12 cellular contexts compared by ENCODE assay signal in the genomic region with DNA sequence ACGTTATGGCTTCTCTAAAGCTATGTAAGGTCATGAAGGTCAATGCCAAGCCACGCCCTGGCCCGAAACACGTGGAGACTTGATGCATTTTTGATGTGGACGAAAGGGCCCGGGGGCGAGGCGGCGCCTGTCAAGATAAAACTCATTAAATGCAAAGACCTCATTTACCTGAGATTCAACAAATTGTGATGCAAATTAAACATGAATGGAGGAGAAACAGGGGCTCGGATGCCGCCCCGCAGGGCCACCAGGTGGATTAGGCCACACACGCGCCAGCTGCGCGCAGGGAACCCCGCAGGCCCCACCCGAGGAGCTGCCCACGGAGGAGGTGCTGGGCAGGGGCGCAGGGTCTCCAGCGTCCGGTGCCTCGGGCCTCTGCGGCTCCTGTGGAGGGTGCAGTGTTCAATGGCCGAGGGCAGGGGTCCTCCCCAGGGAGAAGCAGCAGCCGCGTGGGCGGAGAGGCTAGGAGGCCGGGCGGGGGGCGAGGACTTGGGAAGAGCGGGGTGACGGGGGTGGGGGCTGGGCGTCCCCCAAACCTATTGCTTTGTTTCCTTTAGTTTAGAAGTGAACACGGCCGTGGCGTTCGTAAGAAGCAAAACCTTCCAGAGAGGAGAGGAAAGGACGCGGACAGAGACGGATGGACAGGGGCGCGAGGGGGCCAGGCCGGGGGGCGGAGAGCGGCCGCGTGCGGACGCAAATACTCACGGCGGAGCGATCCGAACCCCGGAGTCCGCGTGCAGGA. TPM values are rescaled to one million over a fixed set of nuclear protein-coding genes. Genes with fewer than 3 reads are reported as not detected.
DNase-seq lines count a peak whose midpoint lies in the region; ATAC-seq and TF ChIP-seq lines count a peak whose summit lies in the region.
"Had no signal": no experiment of that assay in that cellular context is flagged by ENCODE, and none has a peak within 500 bp of the region (broad histone marks: within the 10 kb centered on the region; RNA-seq: fewer than 3 reads in every experiment).

No MANE protein-coding gene starts in this region.

- POLR2A ChIA-PET in MCF 10A (lab: Yijun Ruan, JAX), result no interaction called here

- intact Hi-C loops in MCF 10A (cut with micrococcal nuclease), result no loop called here

- H3K4me3 ChIP-seq in H7 (ENCODE audit: insufficient read depth, low read depth, low read length), result peak overlapping the region; percentile 16; the same call in 1 of the 2 replicates
- peak overlapping the region in 6 of 7 experiments; percentile 20 to 40 (median 24) for H3K4me3 ChIP-seq in skin epidermis

- no peak overlapping the region for H3K4me3 Mint-ChIP-seq in MCF 10A (ENCODE audit: unreplicated experiment)

- H3K36me3 Mint-ChIP-seq in MCF 10A (ENCODE audit: insufficient read depth, unreplicated experiment), result no peaks in the 10 kb centered on the region

- H3K4me1 Mint-ChIP-seq in MCF 10A (ENCODE audit: insufficient read depth, unreplicated experiment), result peaks cover 6% of the 10 kb centered on the region

- H3K36me3 ChIP-seq in H7 (replicated peaks; ENCODE audit: control insufficient read depth, insufficient read depth, low read length), result no peaks in the 10 kb centered on the region
- H3K36me3 ChIP-seq: transverse colon had no signal

- H3K27me3 ChIP-seq in H7 (ENCODE audit: control insufficient read depth, insufficient read depth, low read length), result peaks cover 27% of the 10 kb centered on the region

- H3K27me3 Mint-ChIP-seq in MCF 10A (ENCODE audit: insufficient read depth, unreplicated experiment), result no peaks in the 10 kb centered on the region

- no TSS peak for BruUV-seq in MCF 10A (replicated peaks; lab: Mats Ljungman, UMichigan)

- ATAC-seq in GM19395 (IDR thresholded peaks at IDR 0.05; ENCODE audit: unreplicated experiment), result no peak

- no peaks in the 10 kb centered on the region for H3K9me3 Mint-ChIP-seq in MCF 10A (ENCODE audit: unreplicated experiment)

- TF ChIP-seq CTCF in MCF 10A (IDR thresholded peaks at IDR 0.05; ENCODE audit: unreplicated experiment), result no peak

- CTCF ChIA-PET in MCF 10A (lab: Yijun Ruan, JAX), result no interaction called here

- peak overlapping the region; percentile 35 for H3K27ac Mint-ChIP-seq in MCF 10A (ENCODE audit: low read depth, unreplicated experiment)

- DNase-seq in H7, result peak; percentile 78
- no peak for DNase-seq in MCF 10A (ENCODE audit: unreplicated experiment)
- peak; percentile 61 for DNase-seq in islet precursor cell
- DNase-seq in Kasumi-1 (lab: John Stamatoyannopoulos, UW), result no peak
- DNase-seq in H4 (ENCODE audit: low spot score), result no peak
- no peak for DNase-seq in NCI-H1417 (lab: John Stamatoyannopoulos, UW)
- DNase-seq: activated naive CD4-positive, alpha-beta T cell treated with anti-CD3 and anti-CD28 coated beads, Interleukin-2, amount 50 U/mL, for 16 hours; midbrain; NCI-H1105 treated with DMSO at 0.1 percent for 48 hours; transverse colon had no signal

- peak overlapping the region in 12 of 21 experiments; percentile 44 to 76 (median 72) for H3K27ac ChIP-seq in skin epidermis

RNA-seq across cellular contexts. Expression of gene CPLX1, which starts 40.4 kb away (rescaled TPM):
- total RNA-seq in H7 (2014; rRNA removed; shearing (Covaris generic)), result 0.15 and 0.62 TPM in 2 replicates
- total RNA-seq in MCF 10A (2022), result 2.7 and 3.5 TPM in 2 replicates
- total RNA-seq in H4 (2014; rRNA removed; shearing (Covaris generic)), result 0.17 TPM in 1 of 2 replicates, not detected in the other

Comparison
In these comparisons a context has a peak if more than half of its experiments do, and no peak if none do; other contexts are left out.
1. DNase-seq: peak in H7 (single experiment) and islet precursor cell (single experiment); none in MCF 10A (single experiment), Kasumi-1 (0 of 2), H4 (single experiment) and NCI-H1417 (0 of 3).